ENCODE assay signal across 11 cellular contexts in genomic region chr11:93020248-93021088, GRCh38. TPM values are rescaled to one million over a fixed set of nuclear protein-coding genes. Genes with fewer than 3 reads are reported as not detected.
A peak's percentile ranks its signal among the peaks of the same experiment; 100 is the strongest.
DNase-seq lines count a peak whose midpoint lies in the region; ATAC-seq and TF ChIP-seq lines count a peak whose summit lies in the region.
"Had no signal": no experiment of that assay in that cellular context is flagged by ENCODE, and none has a peak within 500 bp of the region (broad histone marks: within the 10 kb centered on the region; RNA-seq: fewer than 3 reads in every experiment).

No MANE protein-coding gene starts in this region.

- no peaks in the 10 kb centered on the region for H3K4me1 ChIP-seq in body of pancreas

- H3K27me3 ChIP-seq in body of pancreas, result no peaks in the 10 kb centered on the region

- peak overlapping the region in 3 of 5 experiments; percentile 6 to 58 (median 34) for H3K4me3 Mint-ChIP-seq in brain
- H3K4me3 Mint-ChIP-seq in mesothelial cell of epicardium, result no peak overlapping the region
- H3K4me3 Mint-ChIP-seq in stimulated activated naive B cell treated with anti-CD40 and anti-IgM and Interleukin-4, amounts not matched to agents 10 μg/mL and 1 μg/mL and 100 μg/mL, for 72 hours, result no peak overlapping the region
- H3K4me3 Mint-ChIP-seq: stimulated activated memory B cell treated with anti-CD40 and anti-IgM and Interleukin-4, amounts not matched to agents 10 μg/mL and 1 μg/mL and 100 μg/mL, for 72 hours had no signal

- no peak overlapping the region for H3K27ac ChIP-seq in body of pancreas

- H3K4me1 Mint-ChIP-seq in brain (peaks cover 23% of the 10 kb centered on the region), mesothelial cell of epicardium (peaks cover 13% of the 10 kb centered on the region)
- no peaks in the 10 kb centered on the region for H3K4me1 Mint-ChIP-seq in stimulated activated naive B cell treated with anti-CD40 and anti-IgM and Interleukin-4, amounts not matched to agents 10 μg/mL and 1 μg/mL and 100 μg/mL, for 72 hours
- H3K4me1 Mint-ChIP-seq: stimulated activated memory B cell treated with anti-CD40 and anti-IgM and Interleukin-4, amounts not matched to agents 10 μg/mL and 1 μg/mL and 100 μg/mL, for 72 hours had no signal

- H3K9me3 Mint-ChIP-seq in brain (peaks cover 3 to 14% (median 6%) of the 10 kb centered on the region in 5 experiments), mesothelial cell of epicardium (peaks cover 6% of the 10 kb centered on the region)
- H3K9me3 Mint-ChIP-seq in stimulated activated naive B cell treated with anti-CD40 and anti-IgM and Interleukin-4, amounts not matched to agents 10 μg/mL and 1 μg/mL and 100 μg/mL, for 72 hours, result peaks cover 4 to 7% of the 10 kb centered on the region in 2 donors
- H3K9me3 Mint-ChIP-seq: stimulated activated memory B cell treated with anti-CD40 and anti-IgM and Interleukin-4, amounts not matched to agents 10 μg/mL and 1 μg/mL and 100 μg/mL, for 72 hours had no signal

- H3K36me3 ChIP-seq in body of pancreas (replicated peaks in 1 of 2; ENCODE audit: insufficient read depth in 1 of 2, low read depth in 2 of 2), result no peaks in the 10 kb centered on the region

- ATAC-seq in GM18505 (IDR thresholded peaks at IDR 0.05; ENCODE audit: unreplicated experiment) (no peak), body of pancreas (no peak)
- ATAC-seq in stimulated activated naive B cell treated with anti-CD40 and anti-IgM and Interleukin-4, amounts not matched to agents 10 μg/mL and 1 μg/mL and 100 μg/mL, for 72 hours (replicated peaks), result no peak
- ATAC-seq: stimulated activated memory B cell treated with anti-CD40 and anti-IgM and Interleukin-4, amounts not matched to agents 10 μg/mL and 1 μg/mL and 100 μg/mL, for 72 hours had no signal

- H3K27ac Mint-ChIP-seq in brain, result peak overlapping the region; percentile 20 to 94 (median 85)
- H3K27ac Mint-ChIP-seq in mesothelial cell of epicardium, result peak overlapping the region; percentile 57
- no peak overlapping the region for H3K27ac Mint-ChIP-seq in stimulated activated naive B cell treated with anti-CD40 and anti-IgM and Interleukin-4, amounts not matched to agents 10 μg/mL and 1 μg/mL and 100 μg/mL, for 72 hours
- H3K27ac Mint-ChIP-seq: stimulated activated memory B cell treated with anti-CD40 and anti-IgM and Interleukin-4, amounts not matched to agents 10 μg/mL and 1 μg/mL and 100 μg/mL, for 72 hours had no signal

- H3K27me3 Mint-ChIP-seq in brain (no peaks in the 10 kb centered on the region), mesothelial cell of epicardium (ENCODE audit: low read depth) (no peaks in the 10 kb centered on the region)
- H3K27me3 Mint-ChIP-seq in stimulated activated naive B cell treated with anti-CD40 and anti-IgM and Interleukin-4, amounts not matched to agents 10 μg/mL and 1 μg/mL and 100 μg/mL, for 72 hours, result peaks cover 0 to 6% of the 10 kb centered on the region in 2 donors
- H3K27me3 Mint-ChIP-seq: stimulated activated memory B cell treated with anti-CD40 and anti-IgM and Interleukin-4, amounts not matched to agents 10 μg/mL and 1 μg/mL and 100 μg/mL, for 72 hours had no signal

- no peaks in the 10 kb centered on the region for H3K9me3 ChIP-seq in body of pancreas

- H3K4me3 ChIP-seq in body of pancreas, result no peak overlapping the region

- TF ChIP-seq CTCF in brain (conservative IDR thresholded peaks at IDR 0.05), result no peak
- no peak for TF ChIP-seq CTCF in mesothelial cell of epicardium (IDR thresholded peaks at IDR 0.05; ENCODE audit: unreplicated experiment)
- TF ChIP-seq CTCF in body of pancreas (IDR thresholded peaks at IDR 0.05), result no peak

- 61 to 70% methylated on average over 5 of the region's 5 CpGs for whole genome bisulfite sequencing in body of pancreas, 2 donors

- intact Hi-C loops in body of pancreas (cut with DNase I), result no loop called here

- no peaks in the 10 kb centered on the region for H3K36me3 Mint-ChIP-seq in brain
- no peaks in the 10 kb centered on the region for H3K36me3 Mint-ChIP-seq in mesothelial cell of epicardium
- no peaks in the 10 kb centered on the region for H3K36me3 Mint-ChIP-seq in stimulated activated naive B cell treated with anti-CD40 and anti-IgM and Interleukin-4, amounts not matched to agents 10 μg/mL and 1 μg/mL and 100 μg/mL, for 72 hours
- H3K36me3 Mint-ChIP-seq: stimulated activated memory B cell treated with anti-CD40 and anti-IgM and Interleukin-4, amounts not matched to agents 10 μg/mL and 1 μg/mL and 100 μg/mL, for 72 hours had no signal

- TF ChIP-seq POLR2A in GM18505 (IDR thresholded peaks at IDR 0.05; ENCODE audit: borderline replicate concordance, extremely low read depth, insufficient read depth, insufficient read length) (no peak), body of pancreas (IDR thresholded peaks at IDR 0.05) (no peak)

- DNase-seq in Daoy (ENCODE audit: low read depth) (peak; percentile 25), NCI-H1105 (lab: John Stamatoyannopoulos, UW) (peak; percentile 84), mesothelial cell of epicardium (ENCODE audit: low spot score in 2 of 2, unreplicated experiment in 2 of 2) (no peak), body of pancreas (no peak)
- DNase-seq in activated CD4-positive, CD25-positive, alpha-beta regulatory T cell (lab: John Stamatoyannopoulos, UW), result no peak
- DNase-seq in stimulated activated naive B cell treated with anti-CD40 and anti-IgM and Interleukin-4, amounts not matched to agents 10 μg/mL and 1 μg/mL and 100 μg/mL, for 72 hours, result no peak
- DNase-seq: NCI-H774, retina had no signal

RNA-seq across cellular contexts. Expression of gene MTNR1B, which starts 51.0 kb away (rescaled TPM):
- total RNA-seq in Daoy (2014; rRNA removed; shearing (Covaris generic)), result not detected in 2 replicates
- 0.37 TPM for polyA plus RNA-seq in brain (ENCODE audit: insufficient read depth, low read depth, low replicate concordance)
- not detected in 3 replicates for total RNA-seq in mesothelial cell of epicardium
- total RNA-seq in body of pancreas, result not detected

Comparison
In these comparisons a context has a peak if more than half of its experiments do, and no peak if none do; other contexts are left out.
1. DNase-seq: peak in Daoy (single experiment) and NCI-H1105 (single experiment); none in mesothelial cell of epicardium (0 of 2), activated CD4-positive, CD25-positive, alpha-beta regulatory T cell (0 of 4), stimulated activated naive B cell treated with anti-CD40 and anti-IgM and Interleukin-4, amounts not matched to agents 10 μg/mL and 1 μg/mL and 100 μg/mL, for 72 hours (single experiment) and body of pancreas (0 of 4).
2. H3K4me3 Mint-ChIP-seq: peak in brain (3 of 5); none in mesothelial cell of epicardium (single experiment) and stimulated activated naive B cell treated with anti-CD40 and anti-IgM and Interleukin-4, amounts not matched to agents 10 μg/mL and 1 μg/mL and 100 μg/mL, for 72 hours (0 of 2).